ENCODE assay signal across 1 cellular context in genomic region chr19:18006895-18007604, GRCh38.
TF ChIP-seq lines count a peak whose summit lies in the region.

No MANE protein-coding gene starts in this region.

TF ChIP-seq in HEK293, 187 proteins besides CTCF, POLR2A, EP300 and RAD21 (continued from another document and continues in another):
- TF ChIP-seq ZBTB49 (tag by site-specific recombination; IDR thresholded peaks at IDR 0.05; ENCODE audit: low read depth) (no peak), IKZF3 (tag by site-specific recombination; IDR thresholded peaks at IDR 0.05) (peak; percentile 99), ZNF621 (tag by site-specific recombination; IDR thresholded peaks at IDR 0.05) (no peak), ZNF544 (tag by site-specific recombination; IDR thresholded peaks at IDR 0.05) (no peak), FEZF1 (tag by site-specific recombination; IDR thresholded peaks at IDR 0.05) (no peak), ZNF146 (tag by site-specific recombination; IDR thresholded peaks at IDR 0.05) (no peak), KLF8 (tag by site-specific recombination; IDR thresholded peaks at IDR 0.05) (peak; percentile 85), ZNF518A (tag by site-specific recombination; conservative IDR thresholded peaks at IDR 0.05; ENCODE audit: low read depth) (no peak), ZNF624 (tag by site-specific recombination; IDR thresholded peaks at IDR 0.05) (no peak), PBX3 (CRISPR knock-in tag; IDR thresholded peaks at IDR 0.05) (no peak), ZBTB6 (tag by site-specific recombination; IDR thresholded peaks at IDR 0.05) (no peak), ZNF514 (tag by site-specific recombination; IDR thresholded peaks at IDR 0.05) (no peak), TSHZ1 (tag by site-specific recombination; IDR thresholded peaks at IDR 0.05; ENCODE audit: borderline replicate concordance) (no peak), ZNF549 (tag by site-specific recombination; IDR thresholded peaks at IDR 0.05) (no peak), RBAK (tag by site-specific recombination; IDR thresholded peaks at IDR 0.05) (no peak), ZNF645 (tag by site-specific recombination; IDR thresholded peaks at IDR 0.05) (no peak), ZNF558 (tag by site-specific recombination; IDR thresholded peaks at IDR 0.05) (no peak), ZNF785 (tag by site-specific recombination; IDR thresholded peaks at IDR 0.05) (no peak), PRDM6 (tag by site-specific recombination; IDR thresholded peaks at IDR 0.05) (no peak), ZNF112 (tag by site-specific recombination; IDR thresholded peaks at IDR 0.05) (no peak), ZNF121 (tag by site-specific recombination; IDR thresholded peaks at IDR 0.05) (no peak), ZNF580 (tag by site-specific recombination; IDR thresholded peaks at IDR 0.05) (no peak), ZNF473 (tag by site-specific recombination; IDR thresholded peaks at IDR 0.05) (no peak), BCL11B (tag by site-specific recombination; IDR thresholded peaks at IDR 0.05; ENCODE audit: low read depth) (no peak), INSM2 (tag by site-specific recombination; IDR thresholded peaks at IDR 0.05) (peak; percentile 35), ZFP3 (tag by site-specific recombination; IDR thresholded peaks at IDR 0.05; ENCODE audit: low read depth) (no peak), ZNF335 (tag by site-specific recombination; conservative IDR thresholded peaks at IDR 0.05) (peak; percentile 28; the same call in 1 of the 2 replicates), ZNF76 (tag by site-specific recombination; IDR thresholded peaks at IDR 0.05; ENCODE audit: borderline replicate concordance, low read depth) (no peak), ZBTB11 (tag by site-specific recombination; conservative IDR thresholded peaks at IDR 0.05; ENCODE audit: low read depth) (no peak), ZBTB21 (tag by site-specific recombination; IDR thresholded peaks at IDR 0.05) (no peak), OVOL3 (tag by site-specific recombination; IDR thresholded peaks at IDR 0.05) (no peak), ZNF830 (tag by site-specific recombination; IDR thresholded peaks at IDR 0.05; ENCODE audit: low read depth) (no peak), ZNF37A (tag by site-specific recombination; IDR thresholded peaks at IDR 0.05) (no peak), ELK4 (IDR thresholded peaks at IDR 0.05; ENCODE audit: borderline replicate concordance, low read depth, low read length) (no peak)
